In the genomic region with DNA sequence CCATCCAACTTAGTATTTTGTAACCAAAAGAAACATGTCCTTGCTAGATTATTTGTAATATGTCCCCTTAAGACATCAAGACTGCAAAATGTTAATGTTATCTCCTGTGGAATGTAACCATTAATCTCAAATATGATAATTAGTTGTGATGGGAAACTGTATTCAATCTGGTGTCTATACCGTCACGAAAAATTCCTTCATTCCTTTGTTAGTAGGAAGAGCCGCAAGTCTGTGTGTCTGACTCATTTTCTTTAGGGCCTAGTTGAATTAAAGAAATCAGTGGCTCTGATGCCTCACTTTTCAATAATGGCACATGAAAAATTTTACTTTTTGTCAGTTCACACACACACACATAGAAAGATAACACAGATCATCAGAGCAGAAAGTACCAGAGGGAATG, we compare ENCODE assay signal across 12 cellular contexts.
DNase-seq lines count a peak whose midpoint lies in the region; ATAC-seq and TF ChIP-seq lines count a peak whose summit lies in the region.
"Had no signal": no experiment of that assay in that cellular context is flagged by ENCODE, and none has a peak within 500 bp of the region (broad histone marks: within the 10 kb centered on the region; RNA-seq: fewer than 3 reads in every experiment).

No MANE protein-coding gene starts in this region.

- DNase-seq in EH (ENCODE audit: low read depth): peak; percentile 61
- peak; percentile 8 for DNase-seq in HFFc6
- peak; percentile 2 for DNase-seq in choroid plexus epithelial cell (ENCODE audit: low read depth)
- DNase-seq in colonic mucosa: no peak
- DNase-seq: AML-193; CD8-positive, alpha-beta memory T cell; DMS53; GOT3; H9 had no signal

- no peaks in the 10 kb centered on the region for H3K9me3 ChIP-seq in colonic mucosa
- H3K9me3 ChIP-seq: BLaER1 had no signal

- H3K4me1 ChIP-seq in colonic mucosa: no peaks in the 10 kb centered on the region
- H3K4me1 ChIP-seq: BLaER1 had no signal

- ATAC-seq in HG03045 (IDR thresholded peaks at IDR 0.05; ENCODE audit: unreplicated experiment) (no peak), GM18907 (IDR thresholded peaks at IDR 0.05; ENCODE audit: unreplicated experiment) (no peak)

- H3K36me3 ChIP-seq in colonic mucosa: no peaks in the 10 kb centered on the region
- H3K36me3 ChIP-seq: BLaER1 had no signal

- peaks cover 3% of the 10 kb centered on the region for H3K27me3 Mint-ChIP-seq in HFFc6 (ENCODE audit: insufficient read depth)

- no peak overlapping the region for H3K4me3 ChIP-seq in choroid plexus epithelial cell (ENCODE audit: low read depth, low read length)
- no peak overlapping the region for H3K4me3 ChIP-seq in colonic mucosa
- H3K4me3 ChIP-seq: BLaER1 had no signal

- H3K9ac ChIP-seq in colonic mucosa (ENCODE audit: low read depth in 2 of 2, low read length in 2 of 2): no peak overlapping the region
- H3K9ac ChIP-seq: BLaER1 had no signal

- intact Hi-C loops in colonic mucosa (cut with DNase I): no loop called here

- peaks cover 45% of the 10 kb centered on the region for H3K4me1 Mint-ChIP-seq in HFFc6 (ENCODE audit: low read depth)
- H3K4me1 Mint-ChIP-seq: CD8-positive, alpha-beta memory T cell had no signal

- no peaks in the 10 kb centered on the region for H3K27me3 ChIP-seq in colonic mucosa
- H3K27me3 ChIP-seq: BLaER1 had no signal

- H3K9me3 Mint-ChIP-seq in HFFc6: peaks cover 4% of the 10 kb centered on the region; the same call in 1 of the 2 replicates
- H3K9me3 Mint-ChIP-seq: CD8-positive, alpha-beta memory T cell had no signal

- H3K27ac ChIP-seq in colonic mucosa: no peak overlapping the region
- H3K27ac ChIP-seq: BLaER1 had no signal

- no peak overlapping the region for H3K4me3 Mint-ChIP-seq in HFFc6
- H3K4me3 Mint-ChIP-seq: CD8-positive, alpha-beta memory T cell; H9 had no signal

- H3K27ac Mint-ChIP-seq in HFFc6: no peak overlapping the region; the same call in 1 of the 2 replicates
- H3K27ac Mint-ChIP-seq: CD8-positive, alpha-beta memory T cell; H9 had no signal

- TF ChIP-seq CTCF in HFFc6 (IDR thresholded peaks at IDR 0.05): no peak
- TF ChIP-seq CTCF in choroid plexus epithelial cell (conservative IDR thresholded peaks at IDR 0.05; ENCODE audit: low read depth, low read length): no peak
- TF ChIP-seq CTCF in colonic mucosa (IDR thresholded peaks at IDR 0.05): no peak

- H3K36me3 Mint-ChIP-seq in HFFc6 (ENCODE audit: low read depth): no peaks in the 10 kb centered on the region
- H3K36me3 Mint-ChIP-seq: CD8-positive, alpha-beta memory T cell had no signal
